Comparison of ENCODE assay signal across 13 cellular contexts in genomic region chr15:60351066-60351465, GRCh38. TPM values are rescaled to one million over a fixed set of nuclear protein-coding genes. Genes with fewer than 3 reads are reported as not detected.
A peak's percentile ranks its signal among the peaks of the same experiment; 100 is the strongest.
DNase-seq lines count a peak whose midpoint lies in the region; ATAC-seq and TF ChIP-seq lines count a peak whose summit lies in the region.
"Had no signal": no experiment of that assay in that cellular context is flagged by ENCODE, and none has a peak within 500 bp of the region (broad histone marks: within the 10 kb centered on the region; RNA-seq: fewer than 3 reads in every experiment).

No MANE protein-coding gene starts in this region.

- no peak overlapping the region for H2BK12ac ChIP-seq in mesenchymal stem cell (ENCODE audit: low read length in 2 of 2)

- no peak for TF ChIP-seq POLR2A in spleen (IDR thresholded peaks at IDR 0.05)

- DNase-seq in D341Med (ENCODE audit: low spot score) (peak; percentile 50), NCI-H2029 treated with DMSO at 0.1 percent for 48 hours (lab: John Stamatoyannopoulos, UW) (peak; percentile 70), SK-N-MC (ENCODE audit: low read depth, low spot score) (no peak), mesenchymal stem cell (peak; percentile 26), OCI-M2 (lab: John Stamatoyannopoulos, UW; ENCODE audit: unreplicated experiment) (no peak), RKO (ENCODE audit: low spot score) (no peak), spleen (no peak)
- DNase-seq: activated naive CD4-positive, alpha-beta T cell treated with anti-CD3 and anti-CD28 coated beads, Interleukin-2, amount 10 ng/mL, durations not matched to agents 7 days and 5 days; CD4-positive, CD25-positive, alpha-beta regulatory T cell; central memory CD4-positive, alpha-beta T cell; stimulated activated CD4-positive, alpha-beta T cell treated with anti-CD3 and anti-CD28 coated beads, Interleukin-4, amount 100 ng/mL, for 4 hours; stimulated activated naive CD8-positive, alpha-beta T cell treated with anti-CD3 and anti-CD28 coated beads, Interleukin-15, amount 100 ng/mL, for 72 hours had no signal

- H3K36me3 ChIP-seq in SK-N-MC (ENCODE audit: insufficient read depth, low read length) (peaks cover 95% of the 10 kb centered on the region), mesenchymal stem cell (ENCODE audit: control insufficient read depth in 1 of 2, insufficient read depth in 2 of 2, low read depth in 1 of 2, low read length in 2 of 2) (peaks cover 65 to 95% of the 10 kb centered on the region in 2 experiments), spleen (peaks cover 10 to 97% (median 93%) of the 10 kb centered on the region in 6 donors)

- no peaks in the 10 kb centered on the region for H3K27me3 ChIP-seq in mesenchymal stem cell (ENCODE audit: control insufficient read depth in 1 of 2, insufficient read depth in 1 of 2, low read length in 2 of 2)
- H3K27me3 ChIP-seq in spleen (replicated peaks in 1 of 7): no peaks in the 10 kb centered on the region

- H3K4me1 ChIP-seq in mesenchymal stem cell (ENCODE audit: control insufficient read depth, insufficient read depth, low read depth, low read length): peaks cover 9% of the 10 kb centered on the region
- H3K4me1 ChIP-seq in spleen: peaks cover 0 to 6% (median 0%) of the 10 kb centered on the region in 6 donors

- no peak for ATAC-seq in GM19397 (IDR thresholded peaks at IDR 0.05; ENCODE audit: unreplicated experiment)
- ATAC-seq: stimulated activated naive CD8-positive, alpha-beta T cell treated with anti-CD3 and anti-CD28 coated beads, Interleukin-15, amount 100 ng/mL, for 72 hours had no signal

- H3K9me3 ChIP-seq in SK-N-MC (ENCODE audit: low read depth, low read length) (no peaks in the 10 kb centered on the region), mesenchymal stem cell (ENCODE audit: control insufficient read depth, low read length) (peaks cover 3% of the 10 kb centered on the region), spleen (no peaks in the 10 kb centered on the region)

- TF ChIP-seq CTCF in spleen (IDR thresholded peaks at IDR 0.05 in 8 of 11, conservative IDR thresholded peaks at IDR 0.05 in 3 of 11): no peak

- no peak overlapping the region for H2BK120ac ChIP-seq in mesenchymal stem cell (ENCODE audit: low read depth, low read length)

- intact Hi-C loops in spleen (cut with DNase I; ENCODE audit: low total_unique reads): no loop called here

- no peak overlapping the region for H3K4ac ChIP-seq in mesenchymal stem cell (ENCODE audit: low read depth in 1 of 2, low read length in 2 of 2)

- no peak overlapping the region for H4K91ac ChIP-seq in mesenchymal stem cell (ENCODE audit: low read length)

- no peak overlapping the region for H3K18ac ChIP-seq in mesenchymal stem cell (ENCODE audit: low read depth in 1 of 2, low read length in 2 of 2)

- no peak overlapping the region for H4K8ac ChIP-seq in mesenchymal stem cell (ENCODE audit: low read length)

- H3K14ac ChIP-seq in mesenchymal stem cell (ENCODE audit: low read length in 2 of 2): no peak overlapping the region

- no peak overlapping the region for H3K4me2 ChIP-seq in mesenchymal stem cell (ENCODE audit: low read length, poor library complexity, severe bottlenecking)

- H3K27ac ChIP-seq in SK-N-MC (peak overlapping the region; percentile 60), mesenchymal stem cell (ENCODE audit: low read length, poor library complexity, severe bottlenecking) (peak overlapping the region; percentile 56), spleen (no peak overlapping the region)

- H2AFZ ChIP-seq in mesenchymal stem cell (ENCODE audit: low read depth, low read length): no peak overlapping the region

- no peak overlapping the region for H2BK15ac ChIP-seq in mesenchymal stem cell (ENCODE audit: low read depth, poor library complexity, severe bottlenecking)

- 91% methylated on average over 3 of the region's 3 CpGs for WGBS in mesenchymal stem cell
- 84 to 94% (median 87%) methylated on average over 3 of the region's 3 CpGs for WGBS in spleen, 5 donors

- no peak overlapping the region for H2AK5ac ChIP-seq in mesenchymal stem cell (ENCODE audit: low read length, severe bottlenecking)

- no peak overlapping the region for H2BK5ac ChIP-seq in mesenchymal stem cell (ENCODE audit: low read depth, low read length, poor library complexity, severe bottlenecking)

- peaks cover 5% of the 10 kb centered on the region for H3K79me1 ChIP-seq in mesenchymal stem cell (replicated peaks; ENCODE audit: low read length, poor library complexity, severe bottlenecking)

- no peak overlapping the region for H3K23ac ChIP-seq in mesenchymal stem cell (ENCODE audit: low read length in 2 of 2)

- no peak overlapping the region for H3K9ac ChIP-seq in SK-N-MC (ENCODE audit: insufficient read length)
- peak overlapping the region; percentile 24 for H3K9ac ChIP-seq in mesenchymal stem cell (ENCODE audit: low read length)

- H3K4me3 ChIP-seq in SK-N-MC (no peak overlapping the region), mesenchymal stem cell (ENCODE audit: insufficient read depth in 1 of 2, low read depth in 1 of 2, low read length in 2 of 2) (no peak overlapping the region), spleen (no peak overlapping the region)

RNA-seq across cellular contexts. Expression of gene ANXA2, which starts 46.7 kb away (rescaled TPM):
- 2,051 TPM for polyA plus RNA-seq in mesenchymal stem cell (2013, experiment 1 of 2)
- 2,053 TPM for polyA plus RNA-seq in mesenchymal stem cell (2013, experiment 2 of 2)
- total RNA-seq in spleen: 100 to 1,000 TPM; 191 to 397 (median 338) TPM
- 100 to 1,000 TPM; 163 to 437 (median 230) TPM for polyA plus RNA-seq in spleen

Comparison
In these comparisons a context has a peak if more than half of its experiments do, and no peak if none do; other contexts are left out.
1. DNase-seq: peak in D341Med (single experiment), NCI-H2029 treated with DMSO at 0.1 percent for 48 hours (single experiment) and mesenchymal stem cell (single experiment); none in SK-N-MC (single experiment), OCI-M2 (single experiment), RKO (single experiment) and spleen (single experiment).
2. H3K27ac ChIP-seq: peak in SK-N-MC (single experiment) and mesenchymal stem cell (single experiment); none in spleen (0 of 8).